Comparison of ENCODE assay signal across 20 cellular contexts in genomic region chr4:175633310-175633709, GRCh38.
"Had no signal": no experiment of that assay in that cellular context is flagged by ENCODE, and none has a peak within 500 bp of the region (broad histone marks: within the 10 kb centered on the region; RNA-seq: fewer than 3 reads in every experiment).

No MANE protein-coding gene starts in this region.

- H3K27ac ChIP-seq: RWPE1, SJCRH30 had no signal

- H3K36me3 ChIP-seq: SJCRH30 had no signal

- ATAC-seq: Panc1, Right ventricle myocardium inferior, SK-N-SH treated with all-trans-retinoic acid at 6 μM for 48 hours had no signal

- DNase-seq: KBM-7, MV-4-11, NCI-H1048, NCI-H1105, NCI-H1417, NCI-H1436 treated with DMSO at 0.1 percent for 48 hours, NCI-H1694 treated with DMSO at 0.1 percent for 48 hours, NCI-H1930, NCI-H2081, NCI-H2107, NCI-H2227 treated with DMSO at 0.1 percent for 48 hours, NCI-H524 treated with DMSO at 0.1 percent for 48 hours, NCI-H69, NCI-H774, SHP77 treated with DMSO at 0.1 percent for 48 hours, SJCRH30 had no signal

- H3K4me3 ChIP-seq: SJCRH30 had no signal

- H3K4me1 ChIP-seq: SJCRH30 had no signal

- H3K27me3 ChIP-seq: SJCRH30 had no signal
